25 cellular contexts compared by ENCODE assay signal in the genomic region with DNA sequence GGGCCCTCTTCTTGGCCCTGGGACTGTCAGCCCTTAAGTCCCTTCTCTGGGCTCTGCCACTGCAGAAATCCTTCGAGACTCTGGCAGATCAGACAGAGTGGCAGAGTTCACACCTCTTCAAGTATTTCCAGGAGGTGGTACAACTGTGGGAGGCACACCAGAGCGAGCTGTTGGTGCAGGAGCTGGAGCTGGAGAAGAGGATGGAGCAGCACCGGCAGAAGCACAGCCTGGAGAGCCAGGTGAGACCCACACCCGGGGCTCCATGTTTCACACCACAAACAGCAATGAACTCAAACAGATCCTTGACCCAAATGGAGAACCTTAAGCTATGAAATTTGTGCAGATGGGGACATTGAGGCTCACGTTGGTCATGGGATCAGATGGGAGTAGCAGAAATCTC.
"Had no signal": no experiment of that assay in that cellular context is flagged by ENCODE, and none has a peak within 500 bp of the region (broad histone marks: within the 10 kb centered on the region; RNA-seq: fewer than 3 reads in every experiment).

No MANE protein-coding gene starts in this region.

- H3K4me1 ChIP-seq: stomach, suprapubic skin, testis, thyroid gland, tibial artery, tibial nerve, transverse colon, upper lobe of left lung, upper lobe of right lung, uterus, vagina had no signal

- H3K27ac ChIP-seq: stomach, suprapubic skin, testis, thoracic aorta, thyroid gland, tibial artery, tibial nerve, transverse colon, upper lobe of left lung, upper lobe of right lung, uterus, vagina had no signal

- H3K36me3 ChIP-seq: uterus had no signal

- H3K27me3 ChIP-seq: stomach, suprapubic skin, testis, thyroid gland, tibial artery, tibial nerve, transverse colon, upper lobe of left lung, upper lobe of right lung, uterus, vagina had no signal

- H3K9me3 ChIP-seq: stomach, suprapubic skin, testis, thoracic aorta, thyroid gland, tibial artery, tibial nerve, transverse colon, upper lobe of left lung, upper lobe of right lung, uterus, vagina had no signal

- DNase-seq: stimulated activated CD4-positive, alpha-beta T cell treated with anti-CD3 and anti-CD28 coated beads, Interleukin-2, amount 100 ng/mL, for 48 hours; stimulated activated CD4-positive, alpha-beta T cell treated with anti-CD3 and anti-CD28 coated beads, Interleukin-4, amount 100 ng/mL, for 1 hour; stimulated activated CD4-positive, alpha-beta T cell treated with anti-CD3 and anti-CD28 coated beads, Interleukin-4, amount 100 ng/mL, for 24 hours; stimulated activated CD4-positive, alpha-beta T cell treated with anti-CD3 and anti-CD28 coated beads, Interleukin-4, amount 100 ng/mL, for 4 hours; stimulated activated CD8-positive, alpha-beta memory T cell treated with anti-CD3 and anti-CD28 coated beads, Interleukin-4, amount 100 ng/mL, for 48 hours; stimulated activated naive B cell treated with anti-CD40 and anti-IgM and Interleukin-4, amounts not matched to agents 10 μg/mL and 1 μg/mL and 100 μg/mL, for 72 hours; stimulated activated naive CD4-positive, alpha-beta T cell; stimulated activated naive CD4-positive, alpha-beta T cell treated with Interleukin-2 at 50 U/mL for 16 hours; stimulated activated naive CD8-positive, alpha-beta T cell treated with anti-CD3 and anti-CD28 coated beads, Interleukin-15, amount 100 ng/mL, for 72 hours; stimulated activated naive CD8-positive, alpha-beta T cell treated with anti-CD3 and anti-CD28 coated beads, Interleukin-15, Interleukin-2, amounts not matched to agents 100 U/mL and 50 U/mL, for 24 hours; stomach; testis; thyroid gland; tibial artery; transverse colon; trophoblast cell; upper lobe of left lung; upper lobe of right lung; uterus had no signal

- H3K4me3 ChIP-seq: stomach, suprapubic skin, testis, thoracic aorta, thyroid gland, tibial artery, tibial nerve, transverse colon, upper lobe of left lung, upper lobe of right lung, uterus, vagina had no signal

- ATAC-seq: stimulated activated effector memory CD8-positive, alpha-beta T cell treated with anti-CD3 and anti-CD28 coated beads, Interleukin-12 subunit alpha, Interleukin-12 subunit beta, amount 100 ng/mL, for 72 hours; stimulated activated memory B cell treated with anti-CD40 and anti-IgM and Interleukin-4, amounts not matched to agents 10 μg/mL and 1 μg/mL and 100 μg/mL, for 72 hours; stimulated activated naive B cell treated with anti-CD40 and anti-IgM and Interleukin-4, amounts not matched to agents 10 μg/mL and 1 μg/mL and 100 μg/mL, for 72 hours; stimulated activated naive CD8-positive, alpha-beta T cell treated with anti-CD3 and anti-CD28 coated beads, Interleukin-15, amount 100 ng/mL, for 72 hours; stimulated activated naive CD8-positive, alpha-beta T cell treated with anti-CD3 and anti-CD28 coated beads, Interleukin-15, Interleukin-2, amounts not matched to agents 100 U/mL and 50 U/mL, for 24 hours; upper lobe of right lung had no signal
